Comparison of ENCODE assay signal across 23 cellular contexts in the genomic region with DNA sequence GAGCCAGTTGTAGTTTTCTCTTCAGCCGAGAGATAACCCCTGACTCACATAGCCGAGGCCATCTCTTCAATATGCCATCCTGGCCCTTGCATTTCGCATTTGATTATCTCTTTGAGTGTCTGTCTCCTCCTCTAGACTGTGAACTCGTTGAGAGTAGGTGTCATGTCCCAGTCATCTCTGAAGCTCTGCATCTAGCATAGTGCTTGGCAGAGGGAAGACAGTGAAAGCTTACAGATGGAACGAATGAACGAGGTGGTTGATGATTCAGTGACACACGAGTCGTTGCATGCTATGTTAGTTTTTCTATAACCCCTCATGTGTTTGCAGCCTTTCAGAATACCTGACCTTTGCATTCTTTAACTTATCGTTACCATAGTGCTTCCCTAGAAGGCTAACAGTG. TPM values are rescaled to one million over a fixed set of nuclear protein-coding genes. Genes with fewer than 3 reads are reported as not detected.
DNase-seq lines count a peak whose midpoint lies in the region; ATAC-seq and TF ChIP-seq lines count a peak whose summit lies in the region.
"Had no signal": no experiment of that assay in that cellular context is flagged by ENCODE, and none has a peak within 500 bp of the region (broad histone marks: within the 10 kb centered on the region; RNA-seq: fewer than 3 reads in every experiment).

No MANE protein-coding gene starts in this region.

- peak; percentile 24 to 29 for ATAC-seq in activated CD4-positive, CD25-positive, alpha-beta regulatory T cell treated with anti-CD3 and anti-CD28 coated beads, Interleukin-2, amount 50 U/mL, for 24 hours
- peak; percentile 77 for ATAC-seq in activated T-helper 17 cell treated with anti-CD3 and anti-CD28 coated beads, Interleukin-2, amount 50 U/mL, for 72 hours (replicated peaks)
- ATAC-seq: A549; effector memory CD8-positive, alpha-beta T cell had no signal

- no peak overlapping the region for H3K27ac Mint-ChIP-seq in activated T-helper 17 cell treated with anti-CD3 and anti-CD28 coated beads, Interleukin-2, amount 50 U/mL, for 72 hours
- H3K27ac Mint-ChIP-seq in nephron progenitor cell, result no peak overlapping the region
- H3K27ac Mint-ChIP-seq: activated T-helper 1 cell treated with anti-CD3 and anti-CD28 coated beads, Interleukin-12 subunit alpha, Interleukin-12 subunit beta, Interleukin-2, Interleukin-4 antibody, amounts not matched to agents 30 ng/mL and 10 ng/mL and 1 ng/mL, durations not matched to agents 14 hours and 24 hours and 36 hours; effector memory CD8-positive, alpha-beta T cell; T-helper 1 cell treated with Interleukin-12 subunit alpha and Interleukin-12 subunit beta and Interleukin-4 antibody, amounts not matched to agents 30 μg/mL and 1 μg/mL, for 36 hours had no signal

- no peaks in the 10 kb centered on the region for H3K36me3 Mint-ChIP-seq in activated T-helper 17 cell treated with anti-CD3 and anti-CD28 coated beads, Interleukin-2, amount 50 U/mL, for 72 hours (ENCODE audit: low read depth)
- no peaks in the 10 kb centered on the region for H3K36me3 Mint-ChIP-seq in nephron progenitor cell (ENCODE audit: low read depth)

- H3K4me3 Mint-ChIP-seq in activated T-helper 17 cell treated with anti-CD3 and anti-CD28 coated beads, Interleukin-2, amount 50 U/mL, for 72 hours, result no peak overlapping the region
- H3K4me3 Mint-ChIP-seq in nephron progenitor cell, result no peak overlapping the region
- H3K4me3 Mint-ChIP-seq: activated T-helper 1 cell treated with anti-CD3 and anti-CD28 coated beads, Interleukin-12 subunit alpha, Interleukin-12 subunit beta, Interleukin-2, Interleukin-4 antibody, amounts not matched to agents 30 ng/mL and 10 ng/mL and 1 ng/mL, durations not matched to agents 14 hours and 24 hours and 36 hours; effector memory CD8-positive, alpha-beta T cell; T-helper 1 cell treated with Interleukin-12 subunit alpha and Interleukin-12 subunit beta and Interleukin-4 antibody, amounts not matched to agents 30 μg/mL and 1 μg/mL, for 36 hours had no signal

- DNase-seq in activated CD4-positive, CD25-positive, alpha-beta regulatory T cell treated with anti-CD3 and anti-CD28 coated beads, Interleukin-2, amount 50 U/mL, for 72 hours, result no peak
- peak; percentile 10 to 22 for DNase-seq in stimulated activated CD4-positive, alpha-beta T cell treated with anti-CD3 and anti-CD28 coated beads, Interleukin-15, amount 100 ng/mL, for 48 hours (ENCODE audit: low read depth in 2 of 2)
- DNase-seq in stimulated activated CD4-positive, alpha-beta T cell treated with anti-CD3 and anti-CD28 coated beads, Interleukin-12 subunit alpha, Interleukin-12 subunit beta, amount 100 ng/mL, for 4 hours, result no peak
- DNase-seq in T1000 (lab: John Stamatoyannopoulos, UW) (no peak), NCI-H774 (lab: John Stamatoyannopoulos, UW) (no peak), nephron progenitor cell (no peak)
- DNase-seq: brain microvascular endothelial cell; colonic mucosa; COR-L47; effector memory CD8-positive, alpha-beta T cell; EL; NCI-H1105; NCI-H2081; NCI-H510A treated with DMSO at 0.1 percent for 48 hours; psoas muscle; stimulated activated CD4-positive, alpha-beta T cell treated with anti-CD3 and anti-CD28 coated beads, Interleukin-2, amount 100 ng/mL, for 48 hours; stomach; transverse colon had no signal

- TF ChIP-seq CTCF in nephron progenitor cell (IDR thresholded peaks at IDR 0.05), result no peak

- no peaks in the 10 kb centered on the region for H3K4me1 Mint-ChIP-seq in activated T-helper 17 cell treated with anti-CD3 and anti-CD28 coated beads, Interleukin-2, amount 50 U/mL, for 72 hours
- H3K4me1 Mint-ChIP-seq in nephron progenitor cell, result peaks cover 23% of the 10 kb centered on the region

- peaks cover 17% of the 10 kb centered on the region for H3K27me3 Mint-ChIP-seq in activated T-helper 17 cell treated with anti-CD3 and anti-CD28 coated beads, Interleukin-2, amount 50 U/mL, for 72 hours
- H3K27me3 Mint-ChIP-seq in nephron progenitor cell (ENCODE audit: low read depth, poor library complexity), result peaks cover 23% of the 10 kb centered on the region

- H3K9me3 Mint-ChIP-seq in activated T-helper 17 cell treated with anti-CD3 and anti-CD28 coated beads, Interleukin-2, amount 50 U/mL, for 72 hours, result no peaks in the 10 kb centered on the region
- no peaks in the 10 kb centered on the region for H3K9me3 Mint-ChIP-seq in nephron progenitor cell
- H3K9me3 Mint-ChIP-seq: activated T-helper 1 cell treated with anti-CD3 and anti-CD28 coated beads, Interleukin-12 subunit alpha, Interleukin-12 subunit beta, Interleukin-2, Interleukin-4 antibody, amounts not matched to agents 30 ng/mL and 10 ng/mL and 1 ng/mL, durations not matched to agents 14 hours and 24 hours and 36 hours; effector memory CD8-positive, alpha-beta T cell; T-helper 1 cell treated with Interleukin-12 subunit alpha and Interleukin-12 subunit beta and Interleukin-4 antibody, amounts not matched to agents 30 μg/mL and 1 μg/mL, for 36 hours had no signal

RNA-seq across cellular contexts. Expression of a gene that starts 59.9 kb away (rescaled TPM):
- total RNA-seq in activated T-helper 17 cell treated with anti-CD3 and anti-CD28 coated beads, Interleukin-2, amount 50 U/mL, for 72 hours, result under 1 TPM; 0.06 to 0.64 TPM

Comparison
In these comparisons a context has a peak if more than half of its experiments do, and no peak if none do; other contexts are left out.
1. DNase-seq: peak in stimulated activated CD4-positive, alpha-beta T cell treated with anti-CD3 and anti-CD28 coated beads, Interleukin-15, amount 100 ng/mL, for 48 hours (2 of 2); none in activated CD4-positive, CD25-positive, alpha-beta regulatory T cell treated with anti-CD3 and anti-CD28 coated beads, Interleukin-2, amount 50 U/mL, for 72 hours (single experiment), stimulated activated CD4-positive, alpha-beta T cell treated with anti-CD3 and anti-CD28 coated beads, Interleukin-12 subunit alpha, Interleukin-12 subunit beta, amount 100 ng/mL, for 4 hours (single experiment), T1000 (single experiment), NCI-H774 (single experiment) and nephron progenitor cell (single experiment).